13 cellular contexts compared by ENCODE assay signal in the genomic region with DNA sequence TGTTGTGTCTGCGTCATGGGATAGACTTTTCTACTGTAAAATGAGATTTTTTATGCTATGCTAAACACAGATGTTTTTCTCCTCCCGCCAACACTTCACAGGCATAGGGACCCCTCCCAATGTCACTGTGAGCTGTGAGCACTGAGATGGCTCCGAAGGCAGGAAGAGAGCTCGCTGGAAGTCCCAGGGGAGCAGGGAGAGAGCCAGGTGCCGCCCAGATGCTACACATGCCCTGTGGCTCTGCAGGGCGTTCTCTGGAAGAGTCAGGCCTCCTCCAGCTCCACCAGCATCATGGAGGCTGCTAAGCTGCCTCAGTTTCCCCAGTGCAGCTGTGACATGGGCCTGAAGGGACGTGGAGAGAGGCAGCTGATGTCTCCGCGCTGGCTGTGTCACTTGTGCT.
DNase-seq lines count a peak whose midpoint lies in the region; ATAC-seq and TF ChIP-seq lines count a peak whose summit lies in the region.
"Had no signal": no experiment of that assay in that cellular context is flagged by ENCODE, and none has a peak within 500 bp of the region (broad histone marks: within the 10 kb centered on the region; RNA-seq: fewer than 3 reads in every experiment).

No MANE protein-coding gene starts in this region.

- peak; percentile 17 for DNase-seq in NCI-H1694 (lab: John Stamatoyannopoulos, UW)
- DNase-seq in NCI-H345 treated with DMSO at 0.1 percent for 48 hours (lab: John Stamatoyannopoulos, UW; ENCODE audit: unreplicated experiment), result peak; percentile 3
- peak; percentile 26 for DNase-seq in lower lobe of right lung
- DNase-seq in upper lobe of right lung, result peak; percentile 26
- DNase-seq in cerebellum (ENCODE audit: low spot score), result no peak
- DNase-seq in GOT3 (lab: John Stamatoyannopoulos, UW), result no peak
- no peak for DNase-seq in sigmoid colon
- DNase-seq: GF-D8, KBM-7, NCI-H1436, NCI-H2081 treated with DMSO at 0.1 percent for 48 hours, NCI-H446, NCI-H774 had no signal

- H3K4me1 ChIP-seq in lower lobe of right lung (no peaks in the 10 kb centered on the region), upper lobe of right lung (no peaks in the 10 kb centered on the region), sigmoid colon (peaks cover 0 to 13% (median 8%) of the 10 kb centered on the region in 4 donors)

- TF ChIP-seq CTCF in lower lobe of right lung (IDR thresholded peaks at IDR 0.05), result no peak
- no peak for TF ChIP-seq CTCF in upper lobe of right lung (IDR thresholded peaks at IDR 0.05)
- TF ChIP-seq CTCF in sigmoid colon (IDR thresholded peaks at IDR 0.05), result no peak

- no peak for ATAC-seq in lower lobe of right lung
- ATAC-seq in upper lobe of right lung, result no peak

- TF ChIP-seq POLR2A in sigmoid colon (IDR thresholded peaks at IDR 0.05), result no peak

- H3K27ac ChIP-seq in lower lobe of right lung, result no peak overlapping the region
- H3K27ac ChIP-seq in upper lobe of right lung, result no peak overlapping the region
- no peak overlapping the region for H3K27ac ChIP-seq in sigmoid colon

- WGBS in sigmoid colon, 2 donors, result 80 to 83% methylated on average over 9 of the region's 9 CpGs

- H3K36me3 ChIP-seq in lower lobe of right lung (no peaks in the 10 kb centered on the region), upper lobe of right lung (no peaks in the 10 kb centered on the region), sigmoid colon (no peaks in the 10 kb centered on the region)

- no peaks in the 10 kb centered on the region for H3K9me3 ChIP-seq in lower lobe of right lung
- H3K9me3 ChIP-seq in upper lobe of right lung, result no peaks in the 10 kb centered on the region
- no peaks in the 10 kb centered on the region for H3K9me3 ChIP-seq in sigmoid colon

- H3K4me3 ChIP-seq in lower lobe of right lung, result no peak overlapping the region
- no peak overlapping the region for H3K4me3 ChIP-seq in upper lobe of right lung
- H3K4me3 ChIP-seq in sigmoid colon, result no peak overlapping the region

- intact Hi-C loops in lower lobe of right lung (cut with DNase I), result no loop called here
- intact Hi-C loops in upper lobe of right lung (cut with DNase I), result no loop called here
- intact Hi-C loops in sigmoid colon (cut with DNase I), result no loop called here

- no peaks in the 10 kb centered on the region for H3K27me3 ChIP-seq in lower lobe of right lung (ENCODE audit: low read depth)
- no peaks in the 10 kb centered on the region for H3K27me3 ChIP-seq in upper lobe of right lung
- H3K27me3 ChIP-seq in sigmoid colon, result no peaks in the 10 kb centered on the region

- no peak for TF ChIP-seq EP300 in sigmoid colon (IDR thresholded peaks at IDR 0.05)

Comparison
In these comparisons a context has a peak if more than half of its experiments do, and no peak if none do; other contexts are left out.
1. DNase-seq: peak in NCI-H1694 (single experiment), NCI-H345 treated with DMSO at 0.1 percent for 48 hours (single experiment), lower lobe of right lung (single experiment) and upper lobe of right lung (single experiment); none in cerebellum (single experiment), GOT3 (single experiment) and sigmoid colon (single experiment).